In genomic region chr1:89630046-89630445, GRCh38 we compare ENCODE assay signal across 15 cellular contexts. TPM values are rescaled to one million over a fixed set of nuclear protein-coding genes. Genes with fewer than 3 reads are reported as not detected.
DNase-seq lines count a peak whose midpoint lies in the region; ATAC-seq and TF ChIP-seq lines count a peak whose summit lies in the region.
"Had no signal": no experiment of that assay in that cellular context is flagged by ENCODE, and none has a peak within 500 bp of the region (broad histone marks: within the 10 kb centered on the region; RNA-seq: fewer than 3 reads in every experiment).

No MANE protein-coding gene starts in this region.

- H3K36me3 Mint-ChIP-seq in CD4-positive, alpha-beta T cell (ENCODE audit: low read depth): peaks cover 40% of the 10 kb centered on the region
- H3K36me3 Mint-ChIP-seq in activated CD4-positive, alpha-beta memory T cell treated with anti-CD3 and anti-CD28 coated beads for 36 hours: peaks cover 24% of the 10 kb centered on the region
- no peaks in the 10 kb centered on the region for H3K36me3 Mint-ChIP-seq in endodermal cell (ENCODE audit: low read depth)

- no peak overlapping the region for H3K4me3 ChIP-seq in endodermal cell (ENCODE audit: low read length)
- H3K4me3 ChIP-seq in vagina: no peak overlapping the region
- H3K4me3 ChIP-seq: lower lobe of right lung had no signal

- ATAC-seq in CD4-positive, alpha-beta T cell (ENCODE audit: poor library complexity): no peak
- no peak for ATAC-seq in HG03571 (IDR thresholded peaks at IDR 0.05; ENCODE audit: unreplicated experiment)
- ATAC-seq: lower lobe of right lung had no signal

- DNase-seq in CD4-positive, alpha-beta T cell: no peak
- DNase-seq in activated CD4-positive, alpha-beta memory T cell treated with anti-CD3 and anti-CD28 coated beads for 36 hours: no peak
- DNase-seq in endodermal cell (no peak), posterior vena cava (ENCODE audit: low spot score) (no peak), vagina (ENCODE audit: extremely low spot score in 2 of 2) (no peak)
- DNase-seq: aorta; lower lobe of right lung; naive B cell; NCI-H2081 treated with DMSO at 0.1 percent for 48 hours; NCI-H748 treated with DMSO at 0.1 percent for 48 hours; RPMI8226; stimulated activated CD4-positive, alpha-beta T cell treated with anti-CD3 and anti-CD28 coated beads, Interleukin-15, amount 100 ng/mL, for 24 hours had no signal

- H3K27ac ChIP-seq in CD4-positive, alpha-beta T cell (ENCODE audit: low read depth, low read length): peak overlapping the region; percentile 21
- H3K27ac ChIP-seq in endodermal cell (ENCODE audit: low read depth, low read length): no peak overlapping the region
- no peak overlapping the region for H3K27ac ChIP-seq in vagina
- H3K27ac ChIP-seq: lower lobe of right lung had no signal

- H3K36me3 ChIP-seq in endodermal cell (ENCODE audit: control insufficient read depth, insufficient read depth, low read length) (no peaks in the 10 kb centered on the region), vagina (no peaks in the 10 kb centered on the region)
- H3K36me3 ChIP-seq: lower lobe of right lung had no signal

- H3K9ac ChIP-seq in endodermal cell (ENCODE audit: extremely low read depth, low read length, poor library complexity, severe bottlenecking): no peak overlapping the region

- no peaks in the 10 kb centered on the region for H3K9me3 ChIP-seq in CD4-positive, alpha-beta T cell (ENCODE audit: control insufficient read depth, low read length)
- H3K9me3 ChIP-seq in endodermal cell (ENCODE audit: control insufficient read depth, low read length) (no peaks in the 10 kb centered on the region), vagina (no peaks in the 10 kb centered on the region)
- H3K9me3 ChIP-seq: lower lobe of right lung had no signal

- H3K4me1 ChIP-seq in endodermal cell (ENCODE audit: control insufficient read depth, insufficient read depth, low read length) (no peaks in the 10 kb centered on the region), vagina (peaks cover 11% of the 10 kb centered on the region)

- 96% methylated on average over 3 of the region's 3 CpGs; no CpG with 5 or more reads in 1 of the 2 experiments for WGBS in endodermal cell (ENCODE audit: insufficient coverage in 1 of 2, insufficient read length in 1 of 2), 2 experiments

- no peaks in the 10 kb centered on the region for H3K27me3 Mint-ChIP-seq in CD4-positive, alpha-beta T cell
- no peaks in the 10 kb centered on the region for H3K27me3 Mint-ChIP-seq in activated CD4-positive, alpha-beta memory T cell treated with anti-CD3 and anti-CD28 coated beads for 36 hours
- H3K27me3 Mint-ChIP-seq in endodermal cell (ENCODE audit: insufficient read depth): peaks cover 37% of the 10 kb centered on the region
- H3K27me3 Mint-ChIP-seq: B cell, naive B cell had no signal

- no peaks in the 10 kb centered on the region for H3K9me3 Mint-ChIP-seq in CD4-positive, alpha-beta T cell
- H3K9me3 Mint-ChIP-seq in activated CD4-positive, alpha-beta memory T cell treated with anti-CD3 and anti-CD28 coated beads for 36 hours: no peaks in the 10 kb centered on the region
- no peaks in the 10 kb centered on the region for H3K9me3 Mint-ChIP-seq in endodermal cell
- H3K9me3 Mint-ChIP-seq: naive B cell had no signal

- H3K27ac Mint-ChIP-seq in CD4-positive, alpha-beta T cell: peak overlapping the region; percentile 98
- H3K27ac Mint-ChIP-seq in activated CD4-positive, alpha-beta memory T cell treated with anti-CD3 and anti-CD28 coated beads for 36 hours: peak overlapping the region; percentile 71
- no peak overlapping the region for H3K27ac Mint-ChIP-seq in endodermal cell
- H3K27ac Mint-ChIP-seq: B cell had no signal

- no peaks in the 10 kb centered on the region for H3K27me3 ChIP-seq in CD4-positive, alpha-beta T cell (ENCODE audit: control insufficient read depth, insufficient read depth, low read length)
- H3K27me3 ChIP-seq in endodermal cell (ENCODE audit: control insufficient read depth, insufficient read depth, low read length, poor library complexity, severe bottlenecking): peaks cover 37% of the 10 kb centered on the region
- H3K27me3 ChIP-seq in vagina: no peaks in the 10 kb centered on the region

- peaks cover 80% of the 10 kb centered on the region for H3K4me1 Mint-ChIP-seq in CD4-positive, alpha-beta T cell (ENCODE audit: low read depth)
- peaks cover 72% of the 10 kb centered on the region for H3K4me1 Mint-ChIP-seq in activated CD4-positive, alpha-beta memory T cell treated with anti-CD3 and anti-CD28 coated beads for 36 hours (ENCODE audit: low read depth)
- H3K4me1 Mint-ChIP-seq in endodermal cell: peaks cover 10% of the 10 kb centered on the region

- POLR2A ChIA-PET in CD4-positive, alpha-beta T cell (lab: Charles Lee): interaction anchor here (0.7 to 19.3 kb wide), 9 partner anchors 10 to 213 kb away, joined by 3 to 683 read pairs (median 10); no protein-coding TSS in a partner anchor
- POLR2A ChIA-PET in activated CD4-positive, alpha-beta memory T cell treated with anti-CD3 and anti-CD28 coated beads for 36 hours (lab: Charles Lee): interaction anchor here (1.0 to 13.0 kb wide), 3 partner anchors 22 to 145 kb away, joined by 3 to 225 read pairs (median 4); no protein-coding TSS in a partner anchor

- no peak for TF ChIP-seq POLR2A in vagina (IDR thresholded peaks at IDR 0.05)

- CTCF ChIA-PET in CD4-positive, alpha-beta T cell (lab: Charles Lee): interaction anchor here (0.5 to 12.3 kb wide), 15 partner anchors 12 to 146 kb away, joined by 3 to 133 read pairs (median 5); no protein-coding TSS in a partner anchor
- CTCF ChIA-PET in activated CD4-positive, alpha-beta memory T cell treated with anti-CD3 and anti-CD28 coated beads for 36 hours (lab: Charles Lee): interaction anchor here (0.7 to 12.3 kb wide), 13 partner anchors 14 to 152 kb away, joined by 3 to 154 read pairs (median 6); no protein-coding TSS in a partner anchor

- intact Hi-C loops in CD4-positive, alpha-beta T cell (cut with DNase I, micrococcal nuclease): loop anchor here (5.0 to 10.0 kb wide), 6 partner anchors 33 to 362 kb away; no protein-coding TSS in a partner anchor
- intact Hi-C loops in activated CD4-positive, alpha-beta memory T cell treated with anti-CD3 and anti-CD28 coated beads for 36 hours (cut with micrococcal nuclease): no loop called here
- intact Hi-C loops in posterior vena cava (cut with DNase I): loop anchor here in 1 of 2 donors (10.0 kb wide), 1 partner anchor 1365 kb away; no protein-coding TSS in a partner anchor
- intact Hi-C loops in vagina (cut with DNase I): loop anchor here (5.0 kb wide), 1 partner anchor 132 kb away; no protein-coding TSS in a partner anchor

- peak overlapping the region; percentile 95 for H3K4me3 Mint-ChIP-seq in CD4-positive, alpha-beta T cell
- H3K4me3 Mint-ChIP-seq in activated CD4-positive, alpha-beta memory T cell treated with anti-CD3 and anti-CD28 coated beads for 36 hours: peak overlapping the region; percentile 34
- H3K4me3 Mint-ChIP-seq in endodermal cell: no peak overlapping the region
- H3K4me3 Mint-ChIP-seq: B cell had no signal

- peak; percentile 14 for TF ChIP-seq CTCF in CD4-positive, alpha-beta T cell (IDR thresholded peaks at IDR 0.05)
- TF ChIP-seq CTCF in GM12872 (IDR thresholded peaks at IDR 0.05; ENCODE audit: insufficient read depth, low read depth, low read length) (0 out of 3 replicates have a peak, but pooled peaks have one; percentile 5), endodermal cell (conservative IDR thresholded peaks at IDR 0.05) (peak; percentile 32), vagina (IDR thresholded peaks at IDR 0.05) (no peak)

RNA-seq across cellular contexts. Expression of gene LRRC8C, which starts 2.9 kb away (rescaled TPM):
- total RNA-seq in CD4-positive, alpha-beta T cell: 10 to 100 TPM; 28.4 to 30.2 TPM
- total RNA-seq in activated CD4-positive, alpha-beta memory T cell treated with anti-CD3 and anti-CD28 coated beads for 36 hours: 10 to 100 TPM; 36.4 to 40.4 TPM
- total RNA-seq in endodermal cell (1 to 10 TPM; 2.5 to 5.5 TPM), posterior vena cava (10 to 100 TPM; 10.5 to 11.9 TPM), vagina (5.4 TPM)
- 1.9 TPM for polyA plus RNA-seq in endodermal cell (2013, experiment 1 of 2)
- 1.9 TPM for polyA plus RNA-seq in endodermal cell (2013, experiment 2 of 2)

Comparison
In these comparisons a context has a peak if more than half of its experiments do, and no peak if none do; other contexts are left out.
1. CTCF ChIP-seq: peak in CD4-positive, alpha-beta T cell (single experiment), GM12872 (single experiment) and endodermal cell (single experiment); none in vagina (0 of 3).